Comparison of ENCODE assay signal across 8 cellular contexts in genomic region chr2:160994141-160995002, GRCh38.
A peak's percentile ranks its signal among the peaks of the same experiment; 100 is the strongest.
DNase-seq lines count a peak whose midpoint lies in the region; ATAC-seq, FAIRE-seq and TF ChIP-seq lines count a peak whose summit lies in the region.

No MANE protein-coding gene starts in this region.

- peak; percentile 93 for ATAC-seq in HG02642 (IDR thresholded peaks at IDR 0.05; ENCODE audit: poor library complexity, unreplicated experiment)

- H3K9ac ChIP-seq in adipocyte (ENCODE audit: low read length), result no peak overlapping the region
- no peak overlapping the region for H3K9ac ChIP-seq in rectal smooth muscle tissue (ENCODE audit: low read length)

- intact Hi-C loops in left ventricle myocardium inferior (cut with micrococcal nuclease), result loop anchor here (10.0 kb wide), 1 partner anchor 890 kb away; no protein-coding TSS in a partner anchor

- H3K4me1 ChIP-seq in adipocyte (ENCODE audit: control insufficient read depth, insufficient read depth, low read length), result peaks cover 22% of the 10 kb centered on the region
- H3K4me1 ChIP-seq in left ventricle myocardium inferior, result peaks cover 19% of the 10 kb centered on the region
- peaks cover 5% of the 10 kb centered on the region for H3K4me1 ChIP-seq in rectal smooth muscle tissue (ENCODE audit: control insufficient read depth, insufficient read depth, low read length)

- peak; percentile 93 for TF ChIP-seq CTCF in left ventricle myocardium inferior (IDR thresholded peaks at IDR 0.05; ENCODE audit: borderline replicate concordance)

- H3K27me3 ChIP-seq in adipocyte (replicated peaks; ENCODE audit: control insufficient read depth, insufficient read depth, low read length) (no peaks in the 10 kb centered on the region), left ventricle myocardium inferior (ENCODE audit: low read depth) (no peaks in the 10 kb centered on the region), rectal smooth muscle tissue (ENCODE audit: control insufficient read depth, insufficient read depth, low read length) (no peaks in the 10 kb centered on the region)

- FAIRE-seq in GM12892 (lab: Jason Lieb, UNC), result peak; percentile 83

- no peak for TF ChIP-seq POLR2A in GM12892 (IDR thresholded peaks at IDR 0.05; ENCODE audit: low read depth, low read length)

- H3K9me3 ChIP-seq in adipocyte (ENCODE audit: control insufficient read depth, low read length), result no peaks in the 10 kb centered on the region
- H3K9me3 ChIP-seq in left ventricle myocardium inferior (replicated peaks), result no peaks in the 10 kb centered on the region

- H3K4me3 ChIP-seq in adipocyte (ENCODE audit: low read length), result no peak overlapping the region
- H3K4me3 ChIP-seq in left ventricle myocardium inferior, result peak overlapping the region; percentile 12
- peak overlapping the region; percentile 44 for H3K4me3 ChIP-seq in rectal smooth muscle tissue (ENCODE audit: low read length)

- H3K27ac ChIP-seq in left ventricle myocardium inferior (replicated peaks), result peak overlapping the region; percentile 77
- peak overlapping the region; percentile 64 for H3K27ac ChIP-seq in rectal smooth muscle tissue (ENCODE audit: low read depth, low read length)

- no peak for DNase-seq in GM12892 (ENCODE audit: insufficient read length)
- peak; percentile 76 for DNase-seq in NCI-H1092 treated with DMSO at 0.1 percent for 48 hours (lab: John Stamatoyannopoulos, UW)
- DNase-seq in SW 1271 (lab: John Stamatoyannopoulos, UW), result peak; percentile 5 to 71
- DNase-seq in adipocyte (ENCODE audit: low read depth), result peak; percentile 97
- DNase-seq in left ventricle myocardium inferior, result peak; percentile 25
- no peak for DNase-seq in cortex of kidney (lab: John Stamatoyannopoulos, UW)

- H3K36me3 ChIP-seq in adipocyte (ENCODE audit: control insufficient read depth, insufficient read depth, low read length, severe bottlenecking), result no peaks in the 10 kb centered on the region
- no peaks in the 10 kb centered on the region for H3K36me3 ChIP-seq in left ventricle myocardium inferior
- H3K36me3 ChIP-seq in rectal smooth muscle tissue (ENCODE audit: control insufficient read depth, insufficient read depth, low read length), result no peaks in the 10 kb centered on the region

Comparison
In these comparisons a context has a peak if more than half of its experiments do, and no peak if none do; other contexts are left out.
1. DNase-seq: peak in NCI-H1092 treated with DMSO at 0.1 percent for 48 hours (single experiment), SW 1271 (2 of 2), adipocyte (single experiment) and left ventricle myocardium inferior (single experiment); none in GM12892 (single experiment) and cortex of kidney (single experiment).